In the genomic region with DNA sequence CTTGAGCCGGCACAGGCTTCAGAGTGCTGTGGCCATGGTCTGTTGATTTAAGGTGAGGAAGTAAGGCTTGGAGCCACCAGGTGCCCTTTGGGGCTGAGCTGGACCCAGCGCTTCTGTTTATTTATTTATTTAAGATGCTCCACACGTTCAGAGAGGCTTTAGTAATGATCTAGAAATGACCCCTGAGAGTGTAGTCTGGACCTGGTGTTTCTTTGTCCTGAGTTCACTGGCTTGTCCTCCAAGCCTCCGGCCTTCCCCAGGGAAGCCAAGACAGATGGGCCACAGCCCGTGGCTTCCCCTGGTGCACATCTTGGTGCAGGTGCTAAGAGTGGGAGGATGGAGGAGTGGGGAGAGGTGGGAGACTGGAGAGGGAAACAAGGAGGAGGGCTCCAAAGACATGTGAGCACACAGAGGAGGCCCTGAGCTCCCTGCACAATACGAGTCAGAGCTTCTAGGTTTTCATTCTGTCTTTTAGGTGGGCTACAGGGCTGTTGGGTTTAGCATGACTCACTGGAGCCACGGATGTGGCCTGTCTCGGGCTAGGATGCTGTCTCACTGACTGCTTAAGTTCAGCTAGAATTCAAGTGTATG, we compare ENCODE assay signal across 1 cellular context.
TF ChIP-seq lines count a peak whose summit lies in the region.

No MANE protein-coding gene starts in this region.

TF ChIP-seq in HCT116, 20 proteins besides CTCF, POLR2A, EP300 and RAD21 (continued from another document):
- TF ChIP-seq REST (IDR thresholded peaks at IDR 0.05; ENCODE audit: low read depth) (no peak), EZH2phosphoT487 (IDR thresholded peaks at IDR 0.05; ENCODE audit: borderline replicate concordance) (no peak), EGR1 (IDR thresholded peaks at IDR 0.05; ENCODE audit: low read depth) (no peak)
